In the genomic region with DNA sequence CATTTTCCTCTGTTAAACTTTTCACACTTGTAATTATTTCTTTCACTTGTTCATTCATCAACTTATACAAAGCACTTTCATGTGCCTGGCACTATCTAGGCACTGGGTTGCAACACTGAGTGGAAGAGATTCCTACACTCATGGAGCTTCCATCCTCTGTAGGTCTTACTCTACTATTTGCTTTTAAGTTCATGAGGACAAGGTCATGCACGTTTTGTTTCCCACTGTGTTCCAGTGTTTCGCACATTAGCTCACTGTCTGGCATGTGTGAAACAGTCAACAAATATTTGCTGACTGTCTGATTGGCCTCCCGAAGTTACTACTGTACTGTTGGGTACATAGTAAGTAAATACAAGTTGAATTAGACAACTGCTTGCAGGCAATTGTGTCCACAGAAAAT, we compare ENCODE assay signal across 16 cellular contexts.
DNase-seq lines count a peak whose midpoint lies in the region; ATAC-seq and TF ChIP-seq lines count a peak whose summit lies in the region.
"Had no signal": no experiment of that assay in that cellular context is flagged by ENCODE, and none has a peak within 500 bp of the region (broad histone marks: within the 10 kb centered on the region; RNA-seq: fewer than 3 reads in every experiment).

No MANE protein-coding gene starts in this region.

- no peaks in the 10 kb centered on the region for H3K9me3 ChIP-seq in OCI-LY7 (ENCODE audit: low read length)
- H3K9me3 ChIP-seq: ascending aorta had no signal

- H3K27ac Mint-ChIP-seq in dendritic cell treated with granulocyte-macrophage colony-stimulating factor and Interleukin-4, amounts not matched to agents 40 ng/mL and 50 ng/mL, for 4 days, result peak overlapping the region; percentile 85
- H3K27ac Mint-ChIP-seq in nephron progenitor cell, result peak overlapping the region; percentile 95
- no peak overlapping the region for H3K27ac Mint-ChIP-seq in T-cell
- H3K27ac Mint-ChIP-seq in activated CD4-positive, alpha-beta memory T cell treated with anti-CD3 and anti-CD28 coated beads for 36 hours, result no peak overlapping the region
- H3K27ac Mint-ChIP-seq: activated CD4-positive, alpha-beta T cell treated with anti-CD3 and anti-CD28 coated beads, Interleukin-2, amount 10 ng/mL, durations not matched to agents 24 days and 14 days had no signal

- intact Hi-C loops in dendritic cell treated with granulocyte-macrophage colony-stimulating factor and Interleukin-4, amounts not matched to agents 40 ng/mL and 50 ng/mL, for 4 days (cut with micrococcal nuclease), result loop anchor here (10.0 kb wide), 1 partner anchor 61 kb away; no protein-coding TSS in a partner anchor
- intact Hi-C loops in OCI-LY7 (cut with micrococcal nuclease; ENCODE audit: unreplicated experiment), result no loop called here
- intact Hi-C loops in activated CD4-positive, alpha-beta memory T cell treated with anti-CD3 and anti-CD28 coated beads for 36 hours (cut with micrococcal nuclease), result no loop called here

- peaks cover 88% of the 10 kb centered on the region for H3K4me1 Mint-ChIP-seq in dendritic cell treated with granulocyte-macrophage colony-stimulating factor and Interleukin-4, amounts not matched to agents 40 ng/mL and 50 ng/mL, for 4 days (ENCODE audit: low read depth)
- H3K4me1 Mint-ChIP-seq in nephron progenitor cell (peaks cover 97% of the 10 kb centered on the region), T-cell (peaks cover 10 to 11% (median 11%) of the 10 kb centered on the region in 3 donors)
- peaks cover 7% of the 10 kb centered on the region for H3K4me1 Mint-ChIP-seq in activated CD4-positive, alpha-beta memory T cell treated with anti-CD3 and anti-CD28 coated beads for 36 hours (ENCODE audit: low read depth)

- peaks cover 7% of the 10 kb centered on the region for H3K9me3 Mint-ChIP-seq in dendritic cell treated with granulocyte-macrophage colony-stimulating factor and Interleukin-4, amounts not matched to agents 40 ng/mL and 50 ng/mL, for 4 days
- H3K9me3 Mint-ChIP-seq in nephron progenitor cell (no peaks in the 10 kb centered on the region), T-cell (no peaks in the 10 kb centered on the region)
- H3K9me3 Mint-ChIP-seq in activated CD4-positive, alpha-beta memory T cell treated with anti-CD3 and anti-CD28 coated beads for 36 hours, result no peaks in the 10 kb centered on the region
- H3K9me3 Mint-ChIP-seq: activated CD4-positive, alpha-beta T cell treated with anti-CD3 and anti-CD28 coated beads, Interleukin-2, amount 10 ng/mL, durations not matched to agents 24 days and 14 days; activated T-cell treated with anti-CD3 and anti-CD28 coated beads, Interleukin-2, amount 50 U/mL, for 4 hours had no signal

- H3K79me2 ChIP-seq in OCI-LY7 (ENCODE audit: insufficient read depth, low read depth, low read length), result no peaks in the 10 kb centered on the region

- no peak for ATAC-seq in T-cell (replicated peaks in 1 of 4)
- ATAC-seq: activated T-cell treated with anti-CD3 and anti-CD28 coated beads, Interleukin-2, amount 50 U/mL, for 4 hours; stimulated activated naive CD8-positive, alpha-beta T cell treated with anti-CD3 and anti-CD28 coated beads, Interleukin-15, Interleukin-2, amounts not matched to agents 100 U/mL and 50 U/mL, for 24 hours had no signal

- H3K4me2 ChIP-seq in OCI-LY7 (ENCODE audit: low read length), result no peak overlapping the region

- peak; percentile 20 for DNase-seq in COR-L47 (lab: John Stamatoyannopoulos, UW)
- peak; percentile 87 for DNase-seq in NCI-H345 (lab: John Stamatoyannopoulos, UW)
- DNase-seq in nephron progenitor cell, result no peak
- DNase-seq in OCI-LY7 (ENCODE audit: low spot score), result no peak
- DNase-seq in ACHN, result no peak
- no peak for DNase-seq in T-cell
- no peak for DNase-seq in activated CD4-positive, alpha-beta memory T cell treated with anti-CD3 and anti-CD28 coated beads for 36 hours
- DNase-seq: activated CD4-positive, alpha-beta T cell treated with anti-CD3 and anti-CD28 coated beads, Interleukin-2, amount 10 ng/mL, durations not matched to agents 24 days and 14 days; activated T-cell treated with anti-CD3 and anti-CD28 coated beads, Interleukin-2, amount 50 U/mL, for 4 hours; DMS79; effector CD4-positive, alpha-beta T cell; GM23248; NCI-H524 treated with DMSO at 0.1 percent for 48 hours; stimulated activated naive CD8-positive, alpha-beta T cell treated with anti-CD3 and anti-CD28 coated beads, Interleukin-15, Interleukin-2, amounts not matched to agents 100 U/mL and 50 U/mL, for 24 hours had no signal

- no peak overlapping the region for H3K4me3 Mint-ChIP-seq in dendritic cell treated with granulocyte-macrophage colony-stimulating factor and Interleukin-4, amounts not matched to agents 40 ng/mL and 50 ng/mL, for 4 days
- H3K4me3 Mint-ChIP-seq in nephron progenitor cell, result no peak overlapping the region
- no peak overlapping the region for H3K4me3 Mint-ChIP-seq in T-cell
- no peak overlapping the region for H3K4me3 Mint-ChIP-seq in activated CD4-positive, alpha-beta memory T cell treated with anti-CD3 and anti-CD28 coated beads for 36 hours
- H3K4me3 Mint-ChIP-seq: activated CD4-positive, alpha-beta T cell treated with anti-CD3 and anti-CD28 coated beads, Interleukin-2, amount 10 ng/mL, durations not matched to agents 24 days and 14 days; activated T-cell treated with anti-CD3 and anti-CD28 coated beads, Interleukin-2, amount 50 U/mL, for 4 hours had no signal

- H3K4me3 ChIP-seq in OCI-LY7 (ENCODE audit: low read depth, low read length, poor library complexity, severe bottlenecking), result no peak overlapping the region
- H3K4me3 ChIP-seq: ascending aorta, GM23248 had no signal

- H3K4me1 ChIP-seq in OCI-LY7 (ENCODE audit: insufficient read depth, low read length, poor library complexity, severe bottlenecking), result no peaks in the 10 kb centered on the region

- in situ Hi-C loops in ACHN (cut with HindIII; ENCODE audit: low pct_ligation_motif_present, low pct_unique_long_range_greater_than_20kb, low sequenced_read_pairs), result no loop called here

- no peak overlapping the region for H2AFZ ChIP-seq in OCI-LY7 (ENCODE audit: low read length)
- H2AFZ ChIP-seq: GM23248 had no signal

- H3K27ac ChIP-seq in OCI-LY7 (ENCODE audit: low read depth, low read length, poor library complexity, severe bottlenecking), result no peak overlapping the region
- H3K27ac ChIP-seq: ascending aorta, GM23248 had no signal

- no TSS peak for BruUV-seq in OCI-LY7 (replicated peaks; lab: Mats Ljungman, UMichigan)

- H3K9me2 ChIP-seq in OCI-LY7 (ENCODE audit: insufficient read depth, low read length), result no peaks in the 10 kb centered on the region

- peaks cover 74% of the 10 kb centered on the region for H3K36me3 Mint-ChIP-seq in dendritic cell treated with granulocyte-macrophage colony-stimulating factor and Interleukin-4, amounts not matched to agents 40 ng/mL and 50 ng/mL, for 4 days (ENCODE audit: low read depth)
- peaks cover 28% of the 10 kb centered on the region for H3K36me3 Mint-ChIP-seq in nephron progenitor cell (ENCODE audit: low read depth)
- no peaks in the 10 kb centered on the region for H3K36me3 Mint-ChIP-seq in T-cell
- no peaks in the 10 kb centered on the region for H3K36me3 Mint-ChIP-seq in activated CD4-positive, alpha-beta memory T cell treated with anti-CD3 and anti-CD28 coated beads for 36 hours

- POLR2A ChIA-PET in OCI-LY7 (lab: Charles Lee), result interaction anchor here (1.6 kb wide), 1 partner anchor 28 kb away, joined by 3 read pairs; no protein-coding TSS in a partner anchor
- POLR2A ChIA-PET in T-cell (lab: Charles Lee), result no interaction called here
- POLR2A ChIA-PET in activated CD4-positive, alpha-beta memory T cell treated with anti-CD3 and anti-CD28 coated beads for 36 hours (lab: Charles Lee), result no interaction called here

- H4K20me1 ChIP-seq in OCI-LY7 (ENCODE audit: insufficient read depth, low read length), result no peaks in the 10 kb centered on the region

- no peaks in the 10 kb centered on the region for H3K36me3 ChIP-seq in OCI-LY7 (ENCODE audit: insufficient read depth, low read length)
- H3K36me3 ChIP-seq: ascending aorta had no signal

- CTCF ChIA-PET in OCI-LY7 (lab: Charles Lee; ENCODE audit: unreplicated experiment), result no interaction called here
- CTCF ChIA-PET in T-cell (lab: Charles Lee), result interaction anchor here in 1 of 2 donors (0.6 kb wide), 1 partner anchor 96 kb away, joined by 3 read pairs; no protein-coding TSS in a partner anchor
- CTCF ChIA-PET in activated CD4-positive, alpha-beta memory T cell treated with anti-CD3 and anti-CD28 coated beads for 36 hours (lab: Charles Lee), result interaction anchor here (1.0 kb wide), 1 partner anchor 94 kb away, joined by 4 read pairs; no protein-coding TSS in a partner anchor

- TF ChIP-seq CTCF in nephron progenitor cell (IDR thresholded peaks at IDR 0.05), result no peak
- TF ChIP-seq CTCF in OCI-LY7 (conservative IDR thresholded peaks at IDR 0.05; ENCODE audit: low read length), result no peak

- H3K27me3 Mint-ChIP-seq in dendritic cell treated with granulocyte-macrophage colony-stimulating factor and Interleukin-4, amounts not matched to agents 40 ng/mL and 50 ng/mL, for 4 days, result no peaks in the 10 kb centered on the region
- H3K27me3 Mint-ChIP-seq in nephron progenitor cell (ENCODE audit: low read depth, poor library complexity) (peaks cover 5% of the 10 kb centered on the region), T-cell (no peaks in the 10 kb centered on the region)
- H3K27me3 Mint-ChIP-seq in activated CD4-positive, alpha-beta memory T cell treated with anti-CD3 and anti-CD28 coated beads for 36 hours, result no peaks in the 10 kb centered on the region
- H3K27me3 Mint-ChIP-seq: activated CD4-positive, alpha-beta T cell treated with anti-CD3 and anti-CD28 coated beads, Interleukin-2, amount 10 ng/mL, durations not matched to agents 24 days and 14 days had no signal

Comparison
In these comparisons a context has a peak if more than half of its experiments do, and no peak if none do; other contexts are left out.
1. DNase-seq: peak in COR-L47 (single experiment) and NCI-H345 (single experiment); none in nephron progenitor cell (single experiment), OCI-LY7 (single experiment), ACHN (single experiment), T-cell (0 of 34) and activated CD4-positive, alpha-beta memory T cell treated with anti-CD3 and anti-CD28 coated beads for 36 hours (single experiment).
2. H3K27ac Mint-ChIP-seq: peak in dendritic cell treated with granulocyte-macrophage colony-stimulating factor and Interleukin-4, amounts not matched to agents 40 ng/mL and 50 ng/mL, for 4 days (single experiment) and nephron progenitor cell (single experiment); none in T-cell (0 of 2) and activated CD4-positive, alpha-beta memory T cell treated with anti-CD3 and anti-CD28 coated beads for 36 hours (single experiment).